9 cellular contexts compared by ENCODE assay signal in the genomic region with DNA sequence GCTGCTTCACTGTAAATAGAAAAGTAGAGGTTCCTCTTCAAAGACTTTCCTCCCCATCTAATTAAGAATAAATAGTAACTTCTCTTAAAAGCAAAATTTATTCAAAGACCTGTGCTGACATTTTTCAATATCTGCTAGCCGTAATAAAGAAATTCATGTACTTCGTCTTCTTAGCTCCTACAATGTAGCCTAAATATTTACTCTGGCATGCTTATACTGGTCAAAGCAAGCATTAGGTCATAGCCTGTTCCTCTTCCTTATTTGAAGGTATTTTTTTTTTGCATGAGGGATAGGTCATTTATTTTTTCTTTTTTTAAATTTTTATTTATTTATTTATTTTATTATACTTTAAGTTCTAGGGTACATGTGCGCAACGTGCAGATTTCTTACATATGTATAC. TPM values are rescaled to one million over a fixed set of nuclear protein-coding genes. Genes with fewer than 3 reads are reported as not detected.
"Had no signal": no experiment of that assay in that cellular context is flagged by ENCODE, and none has a peak within 500 bp of the region (broad histone marks: within the 10 kb centered on the region; RNA-seq: fewer than 3 reads in every experiment).

No MANE protein-coding gene starts in this region.

RNA-seq across cellular contexts. Expression of a gene that starts 30.0 kb away (rescaled TPM):
- total RNA-seq: HT-29, IMR-90, MCF 10A, NCI-H460, PC-9, Peyer's patch, Right ventricle myocardium inferior, RPMI7951, SJCRH30 had no signal
- polyA plus RNA-seq: IMR-90 had no signal
